Comparison of ENCODE assay signal across 22 cellular contexts in the genomic region with DNA sequence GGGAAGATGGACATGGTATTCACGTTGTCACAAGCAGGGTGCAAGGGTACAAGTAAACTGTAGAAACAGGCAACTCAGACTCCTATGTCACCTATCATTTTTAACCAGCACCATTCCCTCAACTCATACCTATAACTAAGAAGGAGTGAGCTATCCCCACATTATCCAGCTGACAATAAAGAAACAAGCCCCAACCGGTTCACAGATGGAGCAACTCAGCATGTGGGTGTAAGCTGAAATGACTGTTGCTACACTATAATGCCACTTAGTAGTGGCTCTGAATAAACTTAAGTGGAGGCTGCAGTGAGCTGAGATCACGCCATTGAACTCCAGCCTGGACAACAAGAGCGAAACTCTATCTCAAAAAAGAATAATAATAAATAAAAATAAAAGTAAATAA.
A peak's percentile ranks its signal among the peaks of the same experiment; 100 is the strongest.
DNase-seq lines count a peak whose midpoint lies in the region; ATAC-seq, FAIRE-seq and TF ChIP-seq lines count a peak whose summit lies in the region.
"Had no signal": no experiment of that assay in that cellular context is flagged by ENCODE, and none has a peak within 500 bp of the region (broad histone marks: within the 10 kb centered on the region; RNA-seq: fewer than 3 reads in every experiment).

No MANE protein-coding gene starts in this region.

- intact Hi-C loops in MCF 10A (cut with micrococcal nuclease) = no loop called here
- intact Hi-C loops in breast epithelium (cut with DNase I; ENCODE audit: low total_unique reads) = no loop called here

- H3K4me3 ChIP-seq in breast epithelium = no peak overlapping the region
- H3K4me3 ChIP-seq: MG63, SJCRH30 had no signal

- no peak for TF ChIP-seq POLR2A in breast epithelium (IDR thresholded peaks at IDR 0.05)

- peaks cover 3% of the 10 kb centered on the region for H3K36me3 ChIP-seq in breast epithelium
- H3K36me3 ChIP-seq: MG63, SJCRH30 had no signal

- CTCF ChIA-PET in MCF 10A (lab: Yijun Ruan, JAX) = no interaction called here
- CTCF ChIA-PET in RWPE1 (lab: Yijun Ruan, JAX) = no interaction called here

- no peaks in the 10 kb centered on the region for H3K4me1 Mint-ChIP-seq in MCF 10A (ENCODE audit: insufficient read depth, unreplicated experiment)

- peak; percentile 79 for FAIRE-seq in urothelium cell line (lab: Jason Lieb, UNC)
- FAIRE-seq: GM18507, H54 had no signal

- ATAC-seq in GM19328 (IDR thresholded peaks at IDR 0.05; ENCODE audit: unreplicated experiment) = no peak
- ATAC-seq: Panc1 had no signal

- TF ChIP-seq CTCF in MCF 10A (IDR thresholded peaks at IDR 0.05; ENCODE audit: unreplicated experiment) = no peak
- TF ChIP-seq CTCF in breast epithelium (IDR thresholded peaks at IDR 0.05) = no peak
- TF ChIP-seq CTCF in RWPE1 (conservative IDR thresholded peaks at IDR 0.05; ENCODE audit: low read depth) = no peak

- H3K27ac Mint-ChIP-seq in MCF 10A (ENCODE audit: low read depth, unreplicated experiment) = no peak overlapping the region

- no peaks in the 10 kb centered on the region for H3K27me3 ChIP-seq in breast epithelium
- H3K27me3 ChIP-seq: MG63, SJCRH30 had no signal

- POLR2A ChIA-PET in MCF 10A (lab: Yijun Ruan, JAX) = interaction anchor here (0.7 kb wide), 1 partner anchor 1105 kb away, joined by 3 read pairs; no protein-coding TSS in a partner anchor
- POLR2A ChIA-PET in RWPE1 (lab: Yijun Ruan, JAX; ENCODE audit: low non-redundant PET) = no interaction called here

- H3K4me3 Mint-ChIP-seq in MCF 10A (ENCODE audit: unreplicated experiment) = no peak overlapping the region

- H3K27me3 Mint-ChIP-seq in MCF 10A (ENCODE audit: insufficient read depth, unreplicated experiment) = no peaks in the 10 kb centered on the region

- H3K36me3 Mint-ChIP-seq in MCF 10A (ENCODE audit: insufficient read depth, unreplicated experiment) = no peaks in the 10 kb centered on the region

- no peaks in the 10 kb centered on the region for H3K9me3 ChIP-seq in breast epithelium
- H3K9me3 ChIP-seq: MG63, SJCRH30 had no signal

- no peak overlapping the region for H3K27ac ChIP-seq in breast epithelium
- H3K27ac ChIP-seq in RWPE1 = no peak overlapping the region
- H3K27ac ChIP-seq in epithelial cell of prostate = no peak overlapping the region
- H3K27ac ChIP-seq: C4-2B, SJCRH30 had no signal

- DNase-seq in MCF 10A (ENCODE audit: unreplicated experiment) = peak; percentile 2
- DNase-seq in breast epithelium (ENCODE audit: low spot score in 2 of 2) = no peak
- peak; percentile 6 for DNase-seq in RWPE1 (ENCODE audit: low spot score)
- DNase-seq in epithelial cell of prostate (ENCODE audit: low read depth, low spot score) = peak; percentile 3
- no peak for DNase-seq in urothelium cell line (ENCODE audit: low spot score)
- DNase-seq in NCI-H82 treated with DMSO at 0.1 percent for 48 hours (lab: John Stamatoyannopoulos, UW; ENCODE audit: unreplicated experiment) = no peak
- no peak for DNase-seq in ureter (ENCODE audit: low spot score)
- DNase-seq: 8988T, AML-193, GDM1, Kasumi-1, MG63, NCI-H1417, NCI-H1694 treated with DMSO at 0.1 percent for 48 hours, NCI-H226, NCI-H524 treated with DMSO at 0.1 percent for 48 hours had no signal

- BruUV-seq in MCF 10A (replicated peaks; lab: Mats Ljungman, UMichigan) = no TSS peak

- H3K4me1 ChIP-seq in breast epithelium = no peaks in the 10 kb centered on the region
- H3K4me1 ChIP-seq: SJCRH30 had no signal

- H3K9me3 Mint-ChIP-seq in MCF 10A (ENCODE audit: unreplicated experiment) = peaks cover 13% of the 10 kb centered on the region

Comparison
In these comparisons a context has a peak if more than half of its experiments do, and no peak if none do; other contexts are left out.
1. DNase-seq: peak in MCF 10A (single experiment), RWPE1 (single experiment) and epithelial cell of prostate (single experiment); none in breast epithelium (0 of 2), urothelium cell line (single experiment), NCI-H82 treated with DMSO at 0.1 percent for 48 hours (single experiment) and ureter (single experiment).